Comparison of ENCODE assay signal across 9 cellular contexts in the genomic region with DNA sequence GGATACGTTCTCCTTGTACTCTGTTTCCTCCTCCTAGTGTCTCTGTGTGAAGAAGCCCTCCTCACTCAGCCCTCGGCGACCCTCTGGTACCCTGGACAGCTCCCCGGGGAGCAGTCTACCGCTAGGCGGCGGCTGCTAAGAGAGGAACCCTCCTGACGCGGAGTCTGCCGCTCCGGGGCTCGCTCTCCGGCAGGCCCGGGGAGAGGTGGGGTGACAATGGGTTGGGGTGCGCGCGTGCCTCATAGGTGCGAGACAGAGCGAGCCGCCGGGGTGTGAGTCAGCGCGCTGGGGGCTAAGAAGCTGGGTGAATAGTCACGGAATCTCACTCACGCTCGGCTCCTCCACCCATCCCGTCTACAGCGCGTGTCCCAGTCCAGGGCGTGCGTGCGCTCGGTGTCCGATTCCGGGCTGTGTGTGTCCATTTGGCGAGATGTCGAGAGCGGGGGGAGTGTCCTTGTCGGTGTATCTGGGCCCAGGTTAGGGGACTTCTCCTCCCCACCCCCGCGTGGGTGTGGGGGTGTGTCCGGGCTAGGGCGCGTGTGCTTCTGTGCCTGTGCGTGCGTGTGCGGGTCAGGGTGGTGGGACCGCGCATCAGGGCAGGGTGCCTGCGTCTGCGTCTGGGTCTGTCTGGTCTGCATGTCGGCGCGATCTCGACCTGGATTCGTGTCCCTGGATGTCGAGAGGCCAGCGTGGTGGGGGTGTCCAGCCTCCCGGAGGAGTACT. TPM values are rescaled to one million over a fixed set of nuclear protein-coding genes. Genes with fewer than 3 reads are reported as not detected.
DNase-seq lines count a peak whose midpoint lies in the region; ATAC-seq and TF ChIP-seq lines count a peak whose summit lies in the region.
"Had no signal": no experiment of that assay in that cellular context is flagged by ENCODE, and none has a peak within 500 bp of the region (broad histone marks: within the 10 kb centered on the region; RNA-seq: fewer than 3 reads in every experiment).

No MANE protein-coding gene starts in this region.

- H3K4me1 Mint-ChIP-seq in endodermal cell: peaks cover 9% of the 10 kb centered on the region
- no peaks in the 10 kb centered on the region for H3K4me1 Mint-ChIP-seq in activated T-helper 1 cell treated with anti-CD3 and anti-CD28 coated beads, Interleukin-12 subunit alpha, Interleukin-12 subunit beta, Interleukin-2, Interleukin-4 antibody, amounts not matched to agents 30 ng/mL and 10 ng/mL and 1 ng/mL, durations not matched to agents 14 hours and 24 hours and 36 hours (ENCODE audit: low read depth)

- TF ChIP-seq CTCF in GM10248 (IDR thresholded peaks at IDR 0.05; ENCODE audit: control extremely low read depth, extremely low read depth, low read depth, missing control alignments) (peak; percentile 22), endodermal cell (conservative IDR thresholded peaks at IDR 0.05) (peak; percentile 99), testis (IDR thresholded peaks at IDR 0.05) (peak; percentile 23 to 65 (median 60))

- no peak overlapping the region for H3K27ac Mint-ChIP-seq in endodermal cell
- no peak overlapping the region for H3K27ac Mint-ChIP-seq in activated T-helper 1 cell treated with anti-CD3 and anti-CD28 coated beads, Interleukin-12 subunit alpha, Interleukin-12 subunit beta, Interleukin-2, Interleukin-4 antibody, amounts not matched to agents 30 ng/mL and 10 ng/mL and 1 ng/mL, durations not matched to agents 14 hours and 24 hours and 36 hours

- WGBS in endodermal cell (ENCODE audit: insufficient coverage in 1 of 2, insufficient read length in 1 of 2), 2 experiments: 2 to 4% methylated on average over 5 to 58 of the region's 59 CpGs
- 0 to 1% methylated on average over 16 to 36 of the region's 59 CpGs for WGBS in testis, 2 donors

- H3K27me3 Mint-ChIP-seq in endodermal cell (ENCODE audit: insufficient read depth): peaks cover 94% of the 10 kb centered on the region
- peaks cover 44% of the 10 kb centered on the region for H3K27me3 Mint-ChIP-seq in activated T-helper 1 cell treated with anti-CD3 and anti-CD28 coated beads, Interleukin-12 subunit alpha, Interleukin-12 subunit beta, Interleukin-2, Interleukin-4 antibody, amounts not matched to agents 30 ng/mL and 10 ng/mL and 1 ng/mL, durations not matched to agents 14 hours and 24 hours and 36 hours (ENCODE audit: insufficient read depth)

- H3K27ac ChIP-seq in endodermal cell (ENCODE audit: low read depth, low read length) (no peak overlapping the region), testis (no peak overlapping the region)
- H3K27ac ChIP-seq: SJCRH30 had no signal

- H3K4me3 ChIP-seq in endodermal cell (ENCODE audit: low read length) (peak overlapping the region; percentile 74), testis (peak overlapping the region; percentile 45 to 55)
- H3K4me3 ChIP-seq: SJCRH30 had no signal

- H3K4me3 Mint-ChIP-seq in endodermal cell: peak overlapping the region; percentile 64
- H3K4me3 Mint-ChIP-seq in activated T-helper 1 cell treated with anti-CD3 and anti-CD28 coated beads, Interleukin-12 subunit alpha, Interleukin-12 subunit beta, Interleukin-2, Interleukin-4 antibody, amounts not matched to agents 30 ng/mL and 10 ng/mL and 1 ng/mL, durations not matched to agents 14 hours and 24 hours and 36 hours: no peak overlapping the region

- H3K27me3 ChIP-seq in endodermal cell (ENCODE audit: control insufficient read depth, insufficient read depth, low read length, poor library complexity, severe bottlenecking): peaks cover 97% of the 10 kb centered on the region
- no peaks in the 10 kb centered on the region for H3K27me3 ChIP-seq in testis
- H3K27me3 ChIP-seq: SJCRH30 had no signal

- H3K36me3 ChIP-seq in endodermal cell (ENCODE audit: control insufficient read depth, insufficient read depth, low read length): no peaks in the 10 kb centered on the region
- no peaks in the 10 kb centered on the region for H3K36me3 ChIP-seq in testis (ENCODE audit: low read depth, missing control alignments)
- H3K36me3 ChIP-seq: SJCRH30 had no signal

- H3K9me3 ChIP-seq in endodermal cell (ENCODE audit: control insufficient read depth, low read length): no peaks in the 10 kb centered on the region
- no peaks in the 10 kb centered on the region for H3K9me3 ChIP-seq in testis
- H3K9me3 ChIP-seq: SJCRH30 had no signal

- no peak overlapping the region for H3K9ac ChIP-seq in endodermal cell (ENCODE audit: extremely low read depth, low read length, poor library complexity, severe bottlenecking)

- no peak for DNase-seq in GM10248 (ENCODE audit: extremely low spot score)
- peak; percentile 97 for DNase-seq in endodermal cell
- peak; percentile 1 for DNase-seq in midbrain (lab: John Stamatoyannopoulos, UW)
- peak; percentile 71 for DNase-seq in testis
- no peak for DNase-seq in NCI-H446 (lab: John Stamatoyannopoulos, UW)
- DNase-seq in activated T-helper 1 cell treated with anti-CD3 and anti-CD28 coated beads, Interleukin-12 subunit alpha, Interleukin-12 subunit beta, Interleukin-2, Interleukin-4 antibody, amounts not matched to agents 30 ng/mL and 10 ng/mL and 1 ng/mL, durations not matched to agents 14 hours and 24 hours and 36 hours (ENCODE audit: low spot score): no peak

- CTCF ChIA-PET in GM10248 (lab: Yijun Ruan, JAX): no interaction called here

- H3K4me1 ChIP-seq in endodermal cell (ENCODE audit: control insufficient read depth, insufficient read depth, low read length) (no peaks in the 10 kb centered on the region), testis (peaks cover 7% of the 10 kb centered on the region)
- H3K4me1 ChIP-seq: SJCRH30 had no signal

- no peaks in the 10 kb centered on the region for H3K9me3 Mint-ChIP-seq in endodermal cell
- no peaks in the 10 kb centered on the region for H3K9me3 Mint-ChIP-seq in activated T-helper 1 cell treated with anti-CD3 and anti-CD28 coated beads, Interleukin-12 subunit alpha, Interleukin-12 subunit beta, Interleukin-2, Interleukin-4 antibody, amounts not matched to agents 30 ng/mL and 10 ng/mL and 1 ng/mL, durations not matched to agents 14 hours and 24 hours and 36 hours

- ATAC-seq in GM18505 (IDR thresholded peaks at IDR 0.05; ENCODE audit: unreplicated experiment): no peak

- intact Hi-C loops in testis (cut with DNase I; ENCODE audit: low total_unique reads): no loop called here
- intact Hi-C loops in activated T-helper 1 cell treated with anti-CD3 and anti-CD28 coated beads, Interleukin-12 subunit alpha, Interleukin-12 subunit beta, Interleukin-2, Interleukin-4 antibody, amounts not matched to agents 30 ng/mL and 10 ng/mL and 1 ng/mL, durations not matched to agents 14 hours and 24 hours and 36 hours (cut with micrococcal nuclease): no loop called here

- POLR2A ChIA-PET in GM10248 (lab: Yijun Ruan, JAX): no interaction called here

- no peak for TF ChIP-seq POLR2A in testis (IDR thresholded peaks at IDR 0.05)
- TF ChIP-seq POLR2A in GM18505 (IDR thresholded peaks at IDR 0.05; ENCODE audit: borderline replicate concordance, extremely low read depth, insufficient read depth, insufficient read length): no peak

- H3K36me3 Mint-ChIP-seq in endodermal cell (ENCODE audit: low read depth): no peaks in the 10 kb centered on the region
- H3K36me3 Mint-ChIP-seq in activated T-helper 1 cell treated with anti-CD3 and anti-CD28 coated beads, Interleukin-12 subunit alpha, Interleukin-12 subunit beta, Interleukin-2, Interleukin-4 antibody, amounts not matched to agents 30 ng/mL and 10 ng/mL and 1 ng/mL, durations not matched to agents 14 hours and 24 hours and 36 hours (ENCODE audit: low read depth): no peaks in the 10 kb centered on the region

TF ChIP-seq in PFSK-1, 5 proteins besides CTCF, POLR2A, EP300 and RAD21:
- TF ChIP-seq REST (IDR thresholded peaks at IDR 0.05; ENCODE audit: insufficient read depth in 1 of 2, low read depth in 2 of 2, low read length in 2 of 2) (peak; percentile 99), SIN3A (IDR thresholded peaks at IDR 0.05; ENCODE audit: borderline replicate concordance, insufficient read depth, low read length) (peak; percentile 99; the same call in 1 of the 2 replicates), POLR2AphosphoS5 (IDR thresholded peaks at IDR 0.05; ENCODE audit: low read depth, low read length) (no peak), TAF1 (IDR thresholded peaks at IDR 0.05; ENCODE audit: borderline replicate concordance, insufficient read depth, low read length) (no peak)
TF ChIP-seq in PFSK-1: peak in this region for 2.

RNA-seq across cellular contexts. Expression of gene HS3ST2, which starts 0.6 kb away (rescaled TPM):
- polyA plus RNA-seq in PFSK-1 (2012; ENCODE audit: insufficient read length, low read depth): 6.2 TPM
- total RNA-seq in endodermal cell (under 1 TPM in 1 of 2 donors, not detected in 1; 0.18 TPM), testis (1 to 10 TPM in 1 of 2 donors, under 1 TPM in 1; 0.87 to 4.4 TPM)
- 0.82 TPM for polyA plus RNA-seq in endodermal cell (2013, experiment 1 of 2)
- polyA plus RNA-seq in endodermal cell (2013, experiment 2 of 2): 0.66 TPM
- 0.88 TPM for polyA plus RNA-seq in testis (ENCODE audit: insufficient read depth, low read depth, low replicate concordance)
- not detected in 2 replicates for total RNA-seq in activated T-helper 1 cell treated with anti-CD3 and anti-CD28 coated beads, Interleukin-12 subunit alpha, Interleukin-12 subunit beta, Interleukin-2, Interleukin-4 antibody, amounts not matched to agents 30 ng/mL and 10 ng/mL and 1 ng/mL, durations not matched to agents 14 hours and 24 hours and 36 hours
- total RNA-seq: SJCRH30 had no signal

Comparison
In these comparisons a context has a peak if more than half of its experiments do, and no peak if none do; other contexts are left out.
1. DNase-seq: peak in endodermal cell (single experiment), midbrain (single experiment) and testis (single experiment); none in GM10248 (single experiment), NCI-H446 (0 of 2) and activated T-helper 1 cell treated with anti-CD3 and anti-CD28 coated beads, Interleukin-12 subunit alpha, Interleukin-12 subunit beta, Interleukin-2, Interleukin-4 antibody, amounts not matched to agents 30 ng/mL and 10 ng/mL and 1 ng/mL, durations not matched to agents 14 hours and 24 hours and 36 hours (single experiment).
2. CTCF ChIP-seq: peak in every context shown above with its lines; median percentile 99 in endodermal cell; 60 in testis; 22 in GM10248.